In genomic region chr5:139678751-139679750, GRCh38 we compare ENCODE assay signal across 9 cellular contexts. TPM values are rescaled to one million over a fixed set of nuclear protein-coding genes. Genes with fewer than 3 reads are reported as not detected.
DNase-seq lines count a peak whose midpoint lies in the region; ATAC-seq and TF ChIP-seq lines count a peak whose summit lies in the region.
"Had no signal": no experiment of that assay in that cellular context is flagged by ENCODE, and none has a peak within 500 bp of the region (broad histone marks: within the 10 kb centered on the region; RNA-seq: fewer than 3 reads in every experiment).

No MANE protein-coding gene starts in this region.

- 88 to 89% methylated on average over 17 of the region's 17 CpGs for WGBS in ectodermal cell, 2 experiments

- DNase-seq in NCI-H82 (lab: John Stamatoyannopoulos, UW) (peak; percentile 30), NCI-H82 treated with DMSO at 0.1 percent for 48 hours (lab: John Stamatoyannopoulos, UW; ENCODE audit: unreplicated experiment) (no peak), mucosa of descending colon (peak in 1 of 3 donors; percentile 56), upper lobe of right lung (no peak)
- DNase-seq in activated naive CD4-positive, alpha-beta T cell treated with anti-CD3 and anti-CD28 coated beads, Interleukin-2, amount 50 U/mL, for 16 hours: no peak
- DNase-seq: occipital lobe had no signal

- ATAC-seq in mucosa of descending colon (peak; percentile 17), upper lobe of right lung (peak; percentile 14), GM18511 (IDR thresholded peaks at IDR 0.05; ENCODE audit: unreplicated experiment) (no peak), GM21381 (IDR thresholded peaks at IDR 0.05; ENCODE audit: unreplicated experiment) (no peak)

- no peaks in the 10 kb centered on the region for H3K9me3 ChIP-seq in ectodermal cell (ENCODE audit: control insufficient read depth, low read length)
- H3K9me3 ChIP-seq in mucosa of descending colon: no peaks in the 10 kb centered on the region
- no peaks in the 10 kb centered on the region for H3K9me3 ChIP-seq in upper lobe of right lung

- H3K27ac ChIP-seq in ectodermal cell (ENCODE audit: insufficient read depth, low read depth, low read length, poor library complexity, severe bottlenecking) (peak overlapping the region; percentile 16), upper lobe of right lung (no peak overlapping the region)

- H3K27me3 ChIP-seq in ectodermal cell (ENCODE audit: control insufficient read depth, insufficient read depth, low read length, poor library complexity, severe bottlenecking) (no peaks in the 10 kb centered on the region), upper lobe of right lung (no peaks in the 10 kb centered on the region)

- H3K36me3 ChIP-seq in ectodermal cell (ENCODE audit: control insufficient read depth, insufficient read depth, low read length) (no peaks in the 10 kb centered on the region), mucosa of descending colon (ENCODE audit: low read depth) (no peaks in the 10 kb centered on the region), upper lobe of right lung (peaks cover 31% of the 10 kb centered on the region)

- H3K4me1 ChIP-seq in ectodermal cell (ENCODE audit: control insufficient read depth, insufficient read depth, low read length) (peaks cover 46% of the 10 kb centered on the region), mucosa of descending colon (ENCODE audit: low read depth) (peaks cover 3% of the 10 kb centered on the region), upper lobe of right lung (peaks cover 12% of the 10 kb centered on the region)

- H3K4me3 ChIP-seq in ectodermal cell (ENCODE audit: insufficient read depth, low read depth, low read length): no peak overlapping the region
- no peak overlapping the region for H3K4me3 ChIP-seq in mucosa of descending colon
- no peak overlapping the region for H3K4me3 ChIP-seq in upper lobe of right lung

- intact Hi-C loops in mucosa of descending colon (cut with DNase I, micrococcal nuclease): no loop called here
- intact Hi-C loops in upper lobe of right lung (cut with DNase I): no loop called here

- TF ChIP-seq CTCF in mucosa of descending colon (IDR thresholded peaks at IDR 0.05): no peak
- no peak for TF ChIP-seq CTCF in upper lobe of right lung (IDR thresholded peaks at IDR 0.05)

RNA-seq across cellular contexts. Expression of gene CXXC5, which starts 30.9 kb away (rescaled TPM):
- 45.6 TPM for polyA plus RNA-seq in ectodermal cell (2013, experiment 1 of 4)
- polyA plus RNA-seq in ectodermal cell (2013, experiment 2 of 4): 46.4 TPM
- polyA plus RNA-seq in ectodermal cell (2013, experiment 3 of 4): 36.6 TPM
- polyA plus RNA-seq in ectodermal cell (2013, experiment 4 of 4): 37.7 TPM
- 10 to 100 TPM; 28.1 to 31.0 (median 28.3) TPM for total RNA-seq in mucosa of descending colon
- total RNA-seq in upper lobe of right lung: 30.6 TPM

Comparison
In these comparisons a context has a peak if more than half of its experiments do, and no peak if none do; other contexts are left out.
1. ATAC-seq: peak in mucosa of descending colon (single experiment) and upper lobe of right lung (single experiment); none in GM18511 (single experiment) and GM21381 (single experiment).